In the genomic region with DNA sequence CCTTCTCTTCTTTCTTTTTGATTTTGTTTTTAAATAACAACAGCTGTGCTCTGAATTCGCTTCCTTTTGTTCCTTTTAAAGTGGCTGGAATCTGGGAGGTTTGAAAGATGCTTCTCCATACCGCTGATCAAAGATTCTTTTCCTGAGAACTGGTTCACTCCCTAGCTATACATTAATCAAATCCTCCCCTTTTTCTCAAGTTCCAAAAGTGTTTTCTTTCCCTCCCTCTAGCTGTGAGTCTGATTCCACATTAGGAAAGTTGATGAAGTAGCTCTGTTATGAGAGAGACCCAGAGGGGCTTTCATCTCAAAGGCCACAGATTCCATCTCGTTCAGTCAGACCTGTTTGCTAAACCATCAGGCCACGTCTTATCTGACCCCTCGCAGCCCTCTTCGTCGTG, we compare ENCODE assay signal across 26 cellular contexts.
"Had no signal": no experiment of that assay in that cellular context is flagged by ENCODE, and none has a peak within 500 bp of the region (broad histone marks: within the 10 kb centered on the region; RNA-seq: fewer than 3 reads in every experiment).

No MANE protein-coding gene starts in this region.

- H3K4me1 ChIP-seq: spleen, upper lobe of left lung had no signal

- H3K4me2 ChIP-seq: hepatocyte had no signal

- H3K36me3 ChIP-seq: brain microvascular endothelial cell, spleen, thoracic aorta, upper lobe of left lung, WERI-Rb-1 had no signal

- H3K4me3 Mint-ChIP-seq: activated CD4-positive, alpha-beta T cell treated with anti-CD3 and anti-CD28 coated beads, Interleukin-2, amount 10 ng/mL, durations not matched to agents 7 days and 5 days; activated CD8-positive, alpha-beta memory T cell treated with anti-CD3 and anti-CD28 coated beads, Interleukin-2, amount 10 ng/mL, durations not matched to agents 7 days and 5 days; activated CD8-positive, alpha-beta T cell treated with anti-CD3 and anti-CD28 coated beads for 36 hours; activated naive CD4-positive, alpha-beta T cell treated with anti-CD3 and anti-CD28 coated beads, Interleukin-2, amount 50 U/mL, for 24 hours; dendritic cell treated with granulocyte-macrophage colony-stimulating factor and Interleukin-4, amounts not matched to agents 40 ng/mL and 50 ng/mL, for 4 days; immature natural killer cell; T-helper 17 cell had no signal

- H3K79me2 ChIP-seq: hepatocyte had no signal

- H3K9me3 Mint-ChIP-seq: activated CD4-positive, alpha-beta T cell treated with anti-CD3 and anti-CD28 coated beads, Interleukin-2, amount 10 ng/mL, durations not matched to agents 7 days and 5 days; activated CD8-positive, alpha-beta T cell treated with anti-CD3 and anti-CD28 coated beads for 36 hours; activated naive CD4-positive, alpha-beta T cell treated with anti-CD3 and anti-CD28 coated beads, Interleukin-2, amount 50 U/mL, for 24 hours; dendritic cell treated with granulocyte-macrophage colony-stimulating factor and Interleukin-4, amounts not matched to agents 40 ng/mL and 50 ng/mL, for 4 days; immature natural killer cell had no signal

- H3K27me3 ChIP-seq: brain microvascular endothelial cell, hepatocyte, spleen, upper lobe of left lung had no signal

- H3K27ac Mint-ChIP-seq: activated CD4-positive, alpha-beta T cell treated with anti-CD3 and anti-CD28 coated beads, Interleukin-2, amount 10 ng/mL, durations not matched to agents 7 days and 5 days; activated CD8-positive, alpha-beta memory T cell treated with anti-CD3 and anti-CD28 coated beads, Interleukin-2, amount 10 ng/mL, durations not matched to agents 7 days and 5 days; activated CD8-positive, alpha-beta T cell treated with anti-CD3 and anti-CD28 coated beads for 36 hours; activated naive CD4-positive, alpha-beta T cell treated with anti-CD3 and anti-CD28 coated beads, Interleukin-2, amount 50 U/mL, for 24 hours; dendritic cell treated with granulocyte-macrophage colony-stimulating factor and Interleukin-4, amounts not matched to agents 40 ng/mL and 50 ng/mL, for 4 days; immature natural killer cell; T-helper 17 cell had no signal

- H3K27me3 Mint-ChIP-seq: activated CD8-positive, alpha-beta memory T cell treated with anti-CD3 and anti-CD28 coated beads, Interleukin-2, amount 10 ng/mL, durations not matched to agents 7 days and 5 days had no signal

- H3K36me3 Mint-ChIP-seq: activated CD8-positive, alpha-beta memory T cell treated with anti-CD3 and anti-CD28 coated beads, Interleukin-2, amount 10 ng/mL, durations not matched to agents 7 days and 5 days; activated naive CD4-positive, alpha-beta T cell treated with anti-CD3 and anti-CD28 coated beads, Interleukin-2, amount 50 U/mL, for 24 hours; immature natural killer cell had no signal

- ATAC-seq: activated CD8-positive, alpha-beta memory T cell treated with anti-CD3 and anti-CD28 coated beads, Interleukin-2, amount 10 ng/mL, durations not matched to agents 7 days and 5 days; activated CD8-positive, alpha-beta T cell treated with anti-CD3 and anti-CD28 coated beads for 36 hours; left ventricle myocardium superior; T-helper 17 cell had no signal

- H3K4me3 ChIP-seq: hepatocyte, spleen, thoracic aorta, upper lobe of left lung had no signal

- H2AFZ ChIP-seq: hepatocyte had no signal

- DNase-seq: activated CD4-positive, alpha-beta T cell treated with anti-CD3 and anti-CD28 coated beads, Interleukin-2, amount 10 ng/mL, durations not matched to agents 7 days and 5 days; activated CD4-positive, CD25-positive, alpha-beta regulatory T cell treated with anti-CD3 and anti-CD28 coated beads, Interleukin-2, amount 50 U/mL, for 72 hours; activated CD8-positive, alpha-beta memory T cell treated with anti-CD3 and anti-CD28 coated beads, Interleukin-2, amount 10 ng/mL, durations not matched to agents 7 days and 5 days; activated CD8-positive, alpha-beta T cell treated with anti-CD3 and anti-CD28 coated beads for 36 hours; activated gamma-delta T cell treated with Interleukin-2 at 50 U/mL for 16 hours; activated T-cell treated with anti-CD3 and anti-CD28 coated beads for 4 hours; anterior cingulate cortex; brain microvascular endothelial cell; caudate nucleus; effector CD4-positive, alpha-beta T cell; foreskin melanocyte; immature natural killer cell; left ventricle myocardium superior; mammary epithelial cell; retina; spleen; stimulated activated CD4-positive, alpha-beta T cell treated with anti-CD3 and anti-CD28 coated beads, Interleukin-4, amount 100 ng/mL, for 1 hour; stimulated activated naive CD4-positive, alpha-beta T cell treated with Interleukin-2 at 50 U/mL for 16 hours; SW 1271; T-helper 17 cell; upper lobe of left lung; WERI-Rb-1 had no signal

- H3K27ac ChIP-seq: brain microvascular endothelial cell, hepatocyte, spleen, thoracic aorta, upper lobe of left lung, WERI-Rb-1 had no signal

- H3K9me3 ChIP-seq: spleen, thoracic aorta, upper lobe of left lung had no signal

- H3K4me1 Mint-ChIP-seq: activated CD4-positive, alpha-beta T cell treated with anti-CD3 and anti-CD28 coated beads, Interleukin-2, amount 10 ng/mL, durations not matched to agents 7 days and 5 days; activated CD8-positive, alpha-beta memory T cell treated with anti-CD3 and anti-CD28 coated beads, Interleukin-2, amount 10 ng/mL, durations not matched to agents 7 days and 5 days; activated naive CD4-positive, alpha-beta T cell treated with anti-CD3 and anti-CD28 coated beads, Interleukin-2, amount 50 U/mL, for 24 hours; immature natural killer cell; T-helper 17 cell had no signal
